ENCODE assay signal across 19 cellular contexts in genomic region chr20:48695255-48695654, GRCh38.
A peak's percentile ranks its signal among the peaks of the same experiment; 100 is the strongest.
DNase-seq lines count a peak whose midpoint lies in the region; ATAC-seq and TF ChIP-seq lines count a peak whose summit lies in the region.
"Had no signal": no experiment of that assay in that cellular context is flagged by ENCODE, and none has a peak within 500 bp of the region (broad histone marks: within the 10 kb centered on the region; RNA-seq: fewer than 3 reads in every experiment).

No MANE protein-coding gene starts in this region.

- TF ChIP-seq CTCF in endothelial cell (IDR thresholded peaks at IDR 0.05; ENCODE audit: unreplicated experiment): no peak

- H3K4me3 Mint-ChIP-seq in activated T-cell treated with anti-CD3 and anti-CD28 coated beads, Interleukin-2, amount 50 U/mL, for 72 hours: no peak overlapping the region
- H3K4me3 Mint-ChIP-seq in endothelial cell (ENCODE audit: unreplicated experiment): no peak overlapping the region
- H3K4me3 Mint-ChIP-seq in stimulated activated effector memory CD8-positive, alpha-beta T cell treated with anti-CD3 and anti-CD28 coated beads, Interleukin-12 subunit alpha, Interleukin-12 subunit beta, amount 100 ng/mL, for 72 hours: no peak overlapping the region
- H3K4me3 Mint-ChIP-seq: activated naive CD4-positive, alpha-beta T cell treated with anti-CD3 and anti-CD28 coated beads, Interleukin-2, amount 10 ng/mL, durations not matched to agents 7 days and 5 days had no signal

- no peaks in the 10 kb centered on the region for H3K9me3 Mint-ChIP-seq in activated T-cell treated with anti-CD3 and anti-CD28 coated beads, Interleukin-2, amount 50 U/mL, for 72 hours
- H3K9me3 Mint-ChIP-seq in endothelial cell (ENCODE audit: unreplicated experiment): no peaks in the 10 kb centered on the region
- no peaks in the 10 kb centered on the region for H3K9me3 Mint-ChIP-seq in stimulated activated effector memory CD8-positive, alpha-beta T cell treated with anti-CD3 and anti-CD28 coated beads, Interleukin-12 subunit alpha, Interleukin-12 subunit beta, amount 100 ng/mL, for 72 hours
- H3K9me3 Mint-ChIP-seq: activated naive CD4-positive, alpha-beta T cell treated with anti-CD3 and anti-CD28 coated beads, Interleukin-2, amount 10 ng/mL, durations not matched to agents 7 days and 5 days; naive thymus-derived CD4-positive, alpha-beta T cell had no signal

- peaks cover 86% of the 10 kb centered on the region for H3K36me3 ChIP-seq in SK-N-MC (ENCODE audit: insufficient read depth, low read length)
- H3K36me3 ChIP-seq: brain microvascular endothelial cell had no signal

- H3K4me3 ChIP-seq in SK-N-MC: no peak overlapping the region
- H3K4me3 ChIP-seq: upper lobe of left lung had no signal

- peaks cover 8 to 15% of the 10 kb centered on the region in 2 donors for H3K36me3 Mint-ChIP-seq in activated T-cell treated with anti-CD3 and anti-CD28 coated beads, Interleukin-2, amount 50 U/mL, for 72 hours (ENCODE audit: insufficient read depth in 2 of 2)
- H3K36me3 Mint-ChIP-seq in endothelial cell (ENCODE audit: low read depth, unreplicated experiment): peaks cover 66% of the 10 kb centered on the region
- peaks cover 99% of the 10 kb centered on the region for H3K36me3 Mint-ChIP-seq in stimulated activated effector memory CD8-positive, alpha-beta T cell treated with anti-CD3 and anti-CD28 coated beads, Interleukin-12 subunit alpha, Interleukin-12 subunit beta, amount 100 ng/mL, for 72 hours

- peaks cover 18% of the 10 kb centered on the region for H3K4me1 Mint-ChIP-seq in activated T-cell treated with anti-CD3 and anti-CD28 coated beads, Interleukin-2, amount 50 U/mL, for 72 hours (ENCODE audit: low read depth)
- peaks cover 23% of the 10 kb centered on the region for H3K4me1 Mint-ChIP-seq in endothelial cell (ENCODE audit: unreplicated experiment)
- H3K4me1 Mint-ChIP-seq in stimulated activated effector memory CD8-positive, alpha-beta T cell treated with anti-CD3 and anti-CD28 coated beads, Interleukin-12 subunit alpha, Interleukin-12 subunit beta, amount 100 ng/mL, for 72 hours: peaks cover 61% of the 10 kb centered on the region

- no peaks in the 10 kb centered on the region for H3K27me3 Mint-ChIP-seq in activated T-cell treated with anti-CD3 and anti-CD28 coated beads, Interleukin-2, amount 50 U/mL, for 72 hours (ENCODE audit: low read depth)
- H3K27me3 Mint-ChIP-seq in endothelial cell (ENCODE audit: unreplicated experiment): peaks cover 11% of the 10 kb centered on the region
- H3K27me3 Mint-ChIP-seq: activated naive CD4-positive, alpha-beta T cell treated with anti-CD3 and anti-CD28 coated beads, Interleukin-2, amount 10 ng/mL, durations not matched to agents 7 days and 5 days; naive thymus-derived CD4-positive, alpha-beta T cell had no signal

- no peak for ATAC-seq in activated T-cell treated with anti-CD3 and anti-CD28 coated beads, Interleukin-2, amount 50 U/mL, for 72 hours (replicated peaks in 1 of 2)
- ATAC-seq in stimulated activated effector memory CD8-positive, alpha-beta T cell treated with anti-CD3 and anti-CD28 coated beads, Interleukin-12 subunit alpha, Interleukin-12 subunit beta, amount 100 ng/mL, for 72 hours: no peak
- no peak for ATAC-seq in HG02678 (IDR thresholded peaks at IDR 0.05; ENCODE audit: unreplicated experiment)
- ATAC-seq: activated CD4-positive, CD25-positive, alpha-beta regulatory T cell treated with anti-CD3 and anti-CD28 coated beads, Interleukin-2, amount 50 U/mL, for 24 hours; naive thymus-derived CD4-positive, alpha-beta T cell; stimulated activated naive CD8-positive, alpha-beta T cell treated with anti-CD3 and anti-CD28 coated beads, Interleukin-15, Interleukin-2, amounts not matched to agents 100 U/mL and 50 U/mL, for 24 hours had no signal

- H3K27ac ChIP-seq in SK-N-MC: peak overlapping the region; percentile 14; the same call in 1 of the 2 replicates
- H3K27ac ChIP-seq: brain microvascular endothelial cell, C4-2B, epithelial cell of prostate, upper lobe of left lung had no signal

- no peak for DNase-seq in activated T-cell treated with anti-CD3 and anti-CD28 coated beads, Interleukin-2, amount 50 U/mL, for 72 hours
- DNase-seq in activated T-cell treated with anti-CD3 and anti-CD28 coated beads, Interleukin-2, amount 50 U/mL, for 1 hour: no peak
- DNase-seq in SK-N-MC (ENCODE audit: low read depth, low spot score): no peak
- no peak for DNase-seq in endothelial cell (ENCODE audit: low spot score)
- no peak for DNase-seq in stimulated activated effector memory CD8-positive, alpha-beta T cell treated with anti-CD3 and anti-CD28 coated beads, Interleukin-12 subunit alpha, Interleukin-12 subunit beta, amount 100 ng/mL, for 72 hours (ENCODE audit: low spot score in 2 of 2)
- no peak for DNase-seq in cerebellar nuclear complex (lab: John Stamatoyannopoulos, UW)
- no peak for DNase-seq in HCEC 1CT
- DNase-seq: activated naive CD4-positive, alpha-beta T cell treated with anti-CD3 and anti-CD28 coated beads, Interleukin-2, amount 10 ng/mL, durations not matched to agents 7 days and 5 days; brain microvascular endothelial cell; dermis blood vessel endothelial cell; DMS53; naive thymus-derived CD4-positive, alpha-beta T cell; NCI-H187; stimulated activated naive CD8-positive, alpha-beta T cell treated with anti-CD3 and anti-CD28 coated beads, Interleukin-15, Interleukin-2, amounts not matched to agents 100 U/mL and 50 U/mL, for 24 hours; upper lobe of left lung had no signal

- peak overlapping the region; percentile 10 for H3K27ac Mint-ChIP-seq in activated T-cell treated with anti-CD3 and anti-CD28 coated beads, Interleukin-2, amount 50 U/mL, for 72 hours
- H3K27ac Mint-ChIP-seq in endothelial cell (ENCODE audit: unreplicated experiment): peak overlapping the region; percentile 27
- peak overlapping the region; percentile 72 for H3K27ac Mint-ChIP-seq in stimulated activated effector memory CD8-positive, alpha-beta T cell treated with anti-CD3 and anti-CD28 coated beads, Interleukin-12 subunit alpha, Interleukin-12 subunit beta, amount 100 ng/mL, for 72 hours
- H3K27ac Mint-ChIP-seq: activated naive CD4-positive, alpha-beta T cell treated with anti-CD3 and anti-CD28 coated beads, Interleukin-2, amount 10 ng/mL, durations not matched to agents 7 days and 5 days had no signal

- H3K9ac ChIP-seq in SK-N-MC (ENCODE audit: insufficient read length): no peak overlapping the region

- H3K9me3 ChIP-seq in SK-N-MC (ENCODE audit: low read depth, low read length): no peaks in the 10 kb centered on the region
- H3K9me3 ChIP-seq: upper lobe of left lung had no signal

Comparison
In these comparisons a context has a peak if more than half of its experiments do, and no peak if none do; other contexts are left out.
1. H3K27ac Mint-ChIP-seq: peak in every context shown above with its lines; median percentile 72 in stimulated activated effector memory CD8-positive, alpha-beta T cell treated with anti-CD3 and anti-CD28 coated beads, Interleukin-12 subunit alpha, Interleukin-12 subunit beta, amount 100 ng/mL, for 72 hours; 27 in endothelial cell; 10 in activated T-cell treated with anti-CD3 and anti-CD28 coated beads, Interleukin-2, amount 50 U/mL, for 72 hours.